Comparison of ENCODE assay signal across 8 cellular contexts in the genomic region with DNA sequence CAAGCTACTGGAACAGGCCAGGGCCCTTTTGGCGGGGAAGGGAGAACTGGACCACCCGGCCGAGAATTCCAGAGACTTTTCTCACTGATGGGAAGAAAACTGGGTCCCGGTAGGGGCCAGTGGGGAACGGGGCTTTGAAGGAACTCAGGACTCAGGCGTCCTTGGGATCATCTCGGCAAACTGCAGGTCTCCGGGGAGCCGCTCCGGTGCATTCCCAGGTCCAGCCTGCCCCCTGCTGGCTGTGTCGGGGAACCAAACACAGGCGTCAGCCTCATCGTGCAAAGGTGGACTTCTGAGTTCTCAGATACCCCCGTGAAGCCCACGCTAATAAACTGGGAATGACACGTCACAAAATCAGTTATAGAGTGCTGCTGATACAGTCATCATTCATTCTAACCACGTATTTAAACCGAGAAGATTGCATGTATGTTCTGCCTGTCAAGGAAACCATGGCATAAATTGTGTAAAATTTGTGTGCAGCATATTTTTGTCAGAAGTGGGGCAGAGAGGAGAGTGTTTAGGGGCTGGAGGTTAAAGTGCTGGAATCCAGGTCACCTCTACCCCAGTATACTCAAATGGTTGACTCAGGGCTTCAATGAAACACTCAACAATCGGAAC.
DNase-seq lines count a peak whose midpoint lies in the region; ATAC-seq and TF ChIP-seq lines count a peak whose summit lies in the region.

No MANE protein-coding gene starts in this region.

- H3K79me2 ChIP-seq in H9 (ENCODE audit: insufficient read depth, low read length) (no peaks in the 10 kb centered on the region), OCI-LY3 (ENCODE audit: low read length) (no peaks in the 10 kb centered on the region)

- intact Hi-C loops in adrenal gland (cut with DNase I): loop anchor here (1.0 to 5.0 kb wide), 2 partner anchors 384 to 385 kb away; no protein-coding TSS in a partner anchor
- intact Hi-C loops in left ventricle myocardium superior (cut with micrococcal nuclease): loop anchor here (5.0 kb wide), 1 partner anchor 385 kb away; no protein-coding TSS in a partner anchor

- H3T11ph ChIP-seq in H9 (ENCODE audit: low read length): no peak overlapping the region

- no peak overlapping the region for H2AK5ac ChIP-seq in H9 (ENCODE audit: insufficient read length, low read length)

- no peaks in the 10 kb centered on the region for H3K36me3 Mint-ChIP-seq in H9 (ENCODE audit: insufficient read depth in 1 of 3, low read depth in 3 of 3)

- H4K20me1 ChIP-seq in H9 (ENCODE audit: control insufficient read depth, insufficient read depth, insufficient read length): no peaks in the 10 kb centered on the region
- H4K20me1 ChIP-seq in OCI-LY3 (ENCODE audit: insufficient read depth, low read length): no peaks in the 10 kb centered on the region

- H3K4me1 ChIP-seq in H9 (ENCODE audit: insufficient read depth, low read length): peaks cover 5% of the 10 kb centered on the region; the same call in 1 of the 2 replicates
- no peaks in the 10 kb centered on the region for H3K4me1 ChIP-seq in OCI-LY3 (ENCODE audit: low read length)
- peaks cover 0 to 3% of the 10 kb centered on the region in 2 donors for H3K4me1 ChIP-seq in adrenal gland (replicated peaks in 1 of 2)

- H3K9me3 ChIP-seq in H9 (ENCODE audit: control insufficient read depth, low read depth, low read length): no peaks in the 10 kb centered on the region
- no peaks in the 10 kb centered on the region for H3K9me3 ChIP-seq in OCI-LY3 (ENCODE audit: insufficient read depth, low read length)
- no peaks in the 10 kb centered on the region for H3K9me3 ChIP-seq in adrenal gland (replicated peaks in 1 of 3)

- H3K79me1 ChIP-seq in H9 (ENCODE audit: insufficient read depth, low read depth, low read length, poor library complexity, severe bottlenecking): no peaks in the 10 kb centered on the region

- TF ChIP-seq CTCF in H9 (conservative IDR thresholded peaks at IDR 0.05): peak; percentile 97
- peak; percentile 86 for TF ChIP-seq CTCF in OCI-LY3 (IDR thresholded peaks at IDR 0.05; ENCODE audit: low read depth, low read length)
- peak; percentile 77 to 93 (median 88) for TF ChIP-seq CTCF in adrenal gland (IDR thresholded peaks at IDR 0.05)

- no peak overlapping the region for H2BK15ac ChIP-seq in H9 (ENCODE audit: low read depth, low read length)

- H2BK20ac ChIP-seq in H9 (ENCODE audit: low read depth, low read length, poor library complexity, severe bottlenecking): no peak overlapping the region

- no peak overlapping the region for H2BK120ac ChIP-seq in H9 (ENCODE audit: low read depth, low read length, poor library complexity, severe bottlenecking)

- DNase-seq in CD1c-positive myeloid dendritic cell (ENCODE audit: extremely low spot score) (peak; percentile 62), H9 (peak; percentile 84), adrenal gland (peak; percentile 57 to 85 (median 78)), left ventricle myocardium superior (peak; percentile 79), retina (peak; percentile 84)

- H3K36me3 ChIP-seq in OCI-LY3 (replicated peaks; ENCODE audit: low read depth, low read length) (no peaks in the 10 kb centered on the region), adrenal gland (replicated peaks in 1 of 2) (no peaks in the 10 kb centered on the region)

- no peak overlapping the region for H3K4ac ChIP-seq in H9 (ENCODE audit: low read depth, low read length)

- peaks cover 4% of the 10 kb centered on the region; the same call in 1 of the 2 replicates for H3K27me3 ChIP-seq in H9 (ENCODE audit: insufficient read depth, low read length)
- H3K27me3 ChIP-seq in OCI-LY3 (ENCODE audit: low read depth, low read length): 0 out of 2 replicates have a peak, but pooled peaks cover 5% of the 10 kb centered on the region
- peaks cover 3% of the 10 kb centered on the region for H3K27me3 ChIP-seq in adrenal gland

- H2AFZ ChIP-seq in H9 (ENCODE audit: low read length) (no peak overlapping the region), OCI-LY3 (ENCODE audit: low read depth, low read length) (no peak overlapping the region)

- no peak overlapping the region for H3K27ac ChIP-seq in H9 (ENCODE audit: insufficient read length, low read depth, low read length)
- no peak overlapping the region for H3K27ac ChIP-seq in OCI-LY3 (ENCODE audit: low read length)
- H3K27ac ChIP-seq in adrenal gland: no peak overlapping the region

- H3K4me2 ChIP-seq in H9 (ENCODE audit: insufficient read depth, insufficient read length, low read length) (no peak overlapping the region), OCI-LY3 (ENCODE audit: low read length) (peak overlapping the region; percentile 36)

- peaks cover 15 to 40% of the 10 kb centered on the region in 2 experiments for H3K4me1 Mint-ChIP-seq in H9

- H3K4me3 Mint-ChIP-seq in H9: no peak overlapping the region

- H3K23me2 ChIP-seq in H9 (ENCODE audit: insufficient read length, low read depth, low read length, poor library complexity, severe bottlenecking): peaks cover 3% of the 10 kb centered on the region

- no peak overlapping the region for H3K18ac ChIP-seq in H9 (ENCODE audit: insufficient read length, low read depth, low read length)

- peaks cover 55% of the 10 kb centered on the region for H3K27me3 Mint-ChIP-seq in H9 (ENCODE audit: low read depth)

- H3K27ac Mint-ChIP-seq in H9: no peak overlapping the region; a peak in 1 of 7 replicates

- no CpG with 5 or more reads among the region's 19 CpGs for WGBS in H9 (ENCODE audit: extremely low coverage, insufficient read length, low lambda C conversion rate)
- 6 to 10% (median 7%) methylated on average over 12 to 19 of the region's 19 CpGs for WGBS in adrenal gland, 4 donors

- H3K9ac ChIP-seq in H9 (ENCODE audit: extremely low read depth, insufficient read length, low read length) (no peak overlapping the region), OCI-LY3 (ENCODE audit: low read length) (no peak overlapping the region)

- no peak overlapping the region for H3K23ac ChIP-seq in H9 (ENCODE audit: insufficient read length, low read depth, low read length)

- H4K8ac ChIP-seq in H9 (replicated peaks; ENCODE audit: insufficient read length, low read depth, low read length): no peak overlapping the region

- no peak overlapping the region for H2BK5ac ChIP-seq in H9 (ENCODE audit: insufficient read length, low read length)

- no peak overlapping the region for H4K91ac ChIP-seq in H9 (ENCODE audit: insufficient read length, low read depth, low read length)

- peak; percentile 79 for ATAC-seq in left ventricle myocardium superior
- ATAC-seq in HG03159 (IDR thresholded peaks at IDR 0.05; ENCODE audit: unreplicated experiment): no peak
- no peak for ATAC-seq in GM19023 (IDR thresholded peaks at IDR 0.05; ENCODE audit: unreplicated experiment)

- no peak overlapping the region for H3K56ac ChIP-seq in H9 (ENCODE audit: insufficient read length, low read depth, low read length)

- TF ChIP-seq POLR2A in adrenal gland (IDR thresholded peaks at IDR 0.05): no peak

- no peak overlapping the region for H3K4me3 ChIP-seq in OCI-LY3 (ENCODE audit: low read length)
- H3K4me3 ChIP-seq in adrenal gland: no peak overlapping the region

- H3K9me3 Mint-ChIP-seq in H9: peaks cover 3 to 5% of the 10 kb centered on the region in 2 experiments; a peak in 2 of 5 replicates

- no peak overlapping the region for H4K5ac ChIP-seq in H9 (ENCODE audit: insufficient read length, low read depth, low read length)

- H3K14ac ChIP-seq in H9 (ENCODE audit: insufficient read depth, low read length): no peak overlapping the region; the same call in 1 of the 2 replicates

- H2BK12ac ChIP-seq in H9 (ENCODE audit: insufficient read length, low read depth, low read length): no peak overlapping the region
